In the genomic region with DNA sequence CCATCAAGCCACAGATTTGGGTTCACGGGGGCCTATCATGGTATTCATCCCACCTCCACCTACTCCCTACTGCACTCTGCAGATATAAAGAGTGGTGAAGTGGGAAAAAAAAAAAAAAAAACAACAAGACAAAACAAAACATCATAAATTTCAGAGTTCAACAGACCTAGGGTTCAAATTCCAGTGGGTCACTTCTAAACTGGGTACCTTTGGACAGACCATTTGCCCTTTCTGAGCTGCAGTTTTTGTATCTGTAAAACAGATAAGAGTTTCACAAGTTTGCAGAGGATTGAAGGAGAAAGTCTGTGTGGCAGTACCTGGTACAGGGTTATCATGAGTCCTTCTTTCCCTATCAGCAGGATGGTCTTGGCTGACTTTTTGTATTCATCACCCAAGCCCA, we compare ENCODE assay signal across 36 cellular contexts.
"Had no signal": no experiment of that assay in that cellular context is flagged by ENCODE, and none has a peak within 500 bp of the region (broad histone marks: within the 10 kb centered on the region; RNA-seq: fewer than 3 reads in every experiment).

No MANE protein-coding gene starts in this region.

- H3K4me2 ChIP-seq: PC-9 had no signal

- H3K27me3 ChIP-seq: brain microvascular endothelial cell, cardiac muscle cell, MG63 had no signal

- H3K9me3 ChIP-seq: MG63 had no signal

- ATAC-seq: activated CD8-positive, alpha-beta T cell treated with anti-CD3 and anti-CD28 coated beads for 36 hours; activated T-cell treated with anti-CD3 and anti-CD28 coated beads, Interleukin-2, amount 50 U/mL, for 72 hours; activated T-helper 17 cell treated with anti-CD3 and anti-CD28 coated beads, Interleukin-2, amount 50 U/mL, for 72 hours; Right ventricle myocardium inferior; SK-N-SH treated with all-trans-retinoic acid at 6 μM for 48 hours had no signal

- H3K4me3 ChIP-seq: cardiac muscle cell, MG63, PC-9 had no signal

- H2AFZ ChIP-seq: PC-9 had no signal

- DNase-seq: activated CD4-positive, alpha-beta T cell treated with anti-CD3 and anti-CD28 coated beads, Interleukin-2, amount 10 ng/mL, durations not matched to agents 24 days and 14 days; activated CD4-positive, alpha-beta T cell treated with anti-CD3 and anti-CD28 coated beads, Interleukin-2, amount 50 U/mL, for 4 hours; activated CD8-positive, alpha-beta T cell treated with anti-CD3 and anti-CD28 coated beads for 36 hours; activated effector memory CD4-positive, alpha-beta T cell treated with anti-CD3 and anti-CD28 coated beads, Interleukin-2, amount 50 U/mL, for 16 hours; activated naive CD4-positive, alpha-beta T cell; activated naive CD4-positive, alpha-beta T cell treated with anti-CD3 and anti-CD28 coated beads, Interleukin-2, amount 50 U/mL, for 16 hours; activated naive CD8-positive, alpha-beta T cell treated with anti-CD3 and anti-CD28 coated beads for 36 hours; activated T-cell treated with anti-CD3 and anti-CD28 coated beads, Interleukin-2, amount 50 U/mL, for 1 hour; activated T-cell treated with anti-CD3 and anti-CD28 coated beads, Interleukin-2, amount 50 U/mL, for 72 hours; amniotic stem cell; aorta; brain microvascular endothelial cell; Kasumi-1; KG1; MG63; NCI-H1048; NCI-H1105 treated with DMSO at 0.1 percent for 48 hours; NCI-H1436 treated with DMSO at 0.1 percent for 48 hours; NCI-H1694 treated with DMSO at 0.1 percent for 48 hours; NCI-H2029; NCI-H510A; NCI-H526; NCI-H748 treated with DMSO at 0.1 percent for 48 hours; NK-92 treated with Interleukin-12 subunit alpha and Interleukin-12 subunit beta, amount 100 ng/mL, for 24 hours; PC-9; SIG-M5; SW 1271; T-helper 1 cell; T-helper 2 cell; T-helper 9 cell had no signal

- H3K36me3 ChIP-seq: brain microvascular endothelial cell, cardiac muscle cell, MG63 had no signal

- H3K27ac ChIP-seq: brain microvascular endothelial cell, cardiac muscle cell, PC-9, RWPE1, VCaP had no signal
